Comparison of ENCODE assay signal across 7 cellular contexts in genomic region chr18:57802166-57802868, GRCh38. TPM values are rescaled to one million over a fixed set of nuclear protein-coding genes. Genes with fewer than 3 reads are reported as not detected.
DNase-seq lines count a peak whose midpoint lies in the region; ATAC-seq, FAIRE-seq and TF ChIP-seq lines count a peak whose summit lies in the region.

No MANE protein-coding gene starts in this region.

- no peak overlapping the region for H3K56ac ChIP-seq in H1 (replicated peaks; ENCODE audit: insufficient read length, low read depth, low read length)

- H4K91ac ChIP-seq in H1 (replicated peaks; ENCODE audit: insufficient read length, low read length): no peak overlapping the region

- TF ChIP-seq CTCF in MM.1S (IDR thresholded peaks at IDR 0.05; ENCODE audit: low read length) (no peak), H1 (IDR thresholded peaks at IDR 0.05; ENCODE audit: control extremely low read depth in 1 of 3, insufficient read depth in 1 of 3, low read depth in 1 of 3, low read length in 3 of 3) (no peak), neural cell (IDR thresholded peaks at IDR 0.05; ENCODE audit: poor library complexity, severe bottlenecking) (no peak)

- H3K4me3 ChIP-seq in MM.1S (ENCODE audit: low read length) (peak overlapping the region; percentile 53), H1 (ENCODE audit: extremely low read depth in 1 of 4, insufficient read depth in 2 of 4, low read depth in 3 of 4, low read length in 4 of 4) (peak overlapping the region; percentile 62 to 78 (median 70)), neural cell (ENCODE audit: low read length) (peak overlapping the region; percentile 75)

- DNase-seq in MM.1S (no peak), H1 (ENCODE audit: low read depth in 1 of 2, low spot score in 2 of 2) (peak in 1 of 2 experiments; percentile 73), posterior vena cava (ENCODE audit: low spot score) (no peak), superior temporal gyrus (ENCODE audit: extremely low spot score) (no peak)

- no peak overlapping the region for H4K8ac ChIP-seq in H1 (ENCODE audit: extremely low read depth, insufficient read depth, low read length)

- no peak overlapping the region for H3K14ac ChIP-seq in H1 (ENCODE audit: insufficient read length)

- H3F3A ChIP-seq in MM.1S (ENCODE audit: insufficient read depth, low read length) (no peaks in the 10 kb centered on the region), neural cell (ENCODE audit: insufficient read depth, low read length, poor library complexity, severe bottlenecking) (no peaks in the 10 kb centered on the region)

- TF ChIP-seq POLR2A in H1 (IDR thresholded peaks at IDR 0.05; ENCODE audit: control extremely low read depth in 1 of 2, low read depth in 2 of 2, low read length in 2 of 2): no peak

- H3K36me3 ChIP-seq in MM.1S (replicated peaks; ENCODE audit: insufficient read depth, low read length): no peaks in the 10 kb centered on the region
- no peaks in the 10 kb centered on the region for H3K36me3 ChIP-seq in H1 (ENCODE audit: control insufficient read depth in 2 of 4, insufficient read depth in 4 of 4, low read length in 3 of 4)
- no peaks in the 10 kb centered on the region for H3K36me3 ChIP-seq in neural cell (ENCODE audit: insufficient read depth, low read length)

- H3K79me2 ChIP-seq in MM.1S (ENCODE audit: low read length) (no peaks in the 10 kb centered on the region), H1 (ENCODE audit: control insufficient read depth in 1 of 2, insufficient read depth in 2 of 2, low read length in 2 of 2) (no peaks in the 10 kb centered on the region), neural cell (replicated peaks; ENCODE audit: insufficient read depth, low read length) (no peaks in the 10 kb centered on the region)

- no peak overlapping the region for H2AK5ac ChIP-seq in H1 (ENCODE audit: low read depth, low read length)

- no peak overlapping the region for H2BK5ac ChIP-seq in H1 (ENCODE audit: low read depth, low read length)

- ATAC-seq in GM19438 (IDR thresholded peaks at IDR 0.05; ENCODE audit: low read depth, unreplicated experiment) (peak; percentile 12), GM21528 (IDR thresholded peaks at IDR 0.05; ENCODE audit: low FRiP score, unreplicated experiment) (no peak)

- H2AFZ ChIP-seq in MM.1S (ENCODE audit: low read length): peak overlapping the region; percentile 51; the same call in 1 of the 2 replicates
- peak overlapping the region; percentile 61 for H2AFZ ChIP-seq in H1 (ENCODE audit: low read length)
- H2AFZ ChIP-seq in neural cell (ENCODE audit: low read depth, low read length): no peak overlapping the region

- intact Hi-C loops in posterior vena cava (cut with DNase I): loop anchor here in 1 of 2 donors (10.0 kb wide), 1 partner anchor 118 kb away; no protein-coding TSS in a partner anchor

- H4K20me1 ChIP-seq in MM.1S (ENCODE audit: insufficient read depth, low read length) (no peaks in the 10 kb centered on the region), H1 (replicated peaks in 1 of 2; ENCODE audit: control insufficient read depth in 1 of 2, insufficient read depth in 2 of 2, low read length in 2 of 2) (no peaks in the 10 kb centered on the region), neural cell (ENCODE audit: insufficient read depth) (no peaks in the 10 kb centered on the region)

- no peaks in the 10 kb centered on the region for H3K9me2 ChIP-seq in MM.1S (replicated peaks; ENCODE audit: insufficient read depth, low read length)
- H3K9me2 ChIP-seq in neural cell (ENCODE audit: insufficient read depth, low read length): no peaks in the 10 kb centered on the region

- H4K5ac ChIP-seq in H1 (ENCODE audit: insufficient read length, low read depth, low read length): no peak overlapping the region

- H3K9me3 ChIP-seq in MM.1S (replicated peaks; ENCODE audit: insufficient read depth, low read length) (no peaks in the 10 kb centered on the region), H1 (ENCODE audit: insufficient read depth in 2 of 2, low read depth in 1 of 2, low read length in 1 of 2) (no peaks in the 10 kb centered on the region), neural cell (ENCODE audit: low read length) (no peaks in the 10 kb centered on the region)

- H3K18ac ChIP-seq in H1 (ENCODE audit: extremely low read depth, low read length): no peak overlapping the region

- H2BK20ac ChIP-seq in H1 (ENCODE audit: low read length): no peak overlapping the region

- H3K23me2 ChIP-seq in H1 (ENCODE audit: low read depth, low read length): peaks cover 22% of the 10 kb centered on the region

- FAIRE-seq in H1 (lab: Jason Lieb, UNC): no peak

- H3K4me2 ChIP-seq in MM.1S (ENCODE audit: low read depth, low read length): peak overlapping the region; percentile 90
- H3K4me2 ChIP-seq in H1 (ENCODE audit: insufficient read depth in 1 of 2, low read depth in 2 of 2, low read length in 2 of 2): peak overlapping the region; percentile 90
- H3K4me2 ChIP-seq in neural cell (ENCODE audit: low read length): peak overlapping the region; percentile 82

- no peaks in the 10 kb centered on the region for H3K79me1 ChIP-seq in H1 (ENCODE audit: low read depth, low read length)

- 2% methylated on average over 42 of the region's 48 CpGs; no CpG with 5 or more reads in 1 of the 2 experiments for WGBS in H1 (ENCODE audit: extremely low coverage in 1 of 2, insufficient coverage in 1 of 2, insufficient read length in 1 of 2, insufficient replicate concordance in 2 of 2, low coverage in 1 of 2, low lambda C conversion rate in 2 of 2, missing lambda C conversion rate in 1 of 2), 2 experiments

- CTCF ChIA-PET in H1 (lab: Charles Lee; ENCODE audit: partially characterized antibody): no interaction called here

- H3K27ac ChIP-seq in MM.1S (ENCODE audit: low read length): no peak overlapping the region
- H3K27ac ChIP-seq in H1 (ENCODE audit: low read depth, low read length): no peak overlapping the region
- no peak overlapping the region for H3K27ac ChIP-seq in neural cell (ENCODE audit: low read length)

- H3K4me1 ChIP-seq in MM.1S (ENCODE audit: low read length) (no peaks in the 10 kb centered on the region), H1 (replicated peaks in 1 of 4; ENCODE audit: control insufficient read depth in 3 of 4, insufficient read depth in 4 of 4, low read length in 3 of 4) (peaks cover 2 to 12% (median 6%) of the 10 kb centered on the region in 4 experiments; a peak in 6 of 7 replicates)

- H3K23ac ChIP-seq in H1 (ENCODE audit: insufficient read length): no peak overlapping the region

- no peak overlapping the region for H2BK15ac ChIP-seq in H1 (ENCODE audit: low read length)

- no peak overlapping the region for H3K4ac ChIP-seq in H1 (replicated peaks; ENCODE audit: insufficient read length, low read depth, low read length)

- no peak overlapping the region for H3K9ac ChIP-seq in MM.1S (ENCODE audit: low read length)
- peak overlapping the region in 1 of 4 experiments; percentile 60; a peak in 2 of 7 replicates for H3K9ac ChIP-seq in H1 (replicated peaks in 1 of 4; ENCODE audit: extremely low read depth in 1 of 4, low read depth in 3 of 4, low read length in 3 of 4)
- peak overlapping the region; percentile 26 for H3K9ac ChIP-seq in neural cell (ENCODE audit: low read length)

- H3K27me3 ChIP-seq in MM.1S (replicated peaks; ENCODE audit: insufficient read depth, low read length): peaks cover 26% of the 10 kb centered on the region
- peaks cover 11 to 48% (median 35%) of the 10 kb centered on the region in 4 experiments for H3K27me3 ChIP-seq in H1 (replicated peaks in 1 of 4; ENCODE audit: control insufficient read depth in 3 of 4, extremely low read depth in 1 of 4, insufficient read depth in 3 of 4, low read length in 3 of 4)
- peaks cover 63% of the 10 kb centered on the region for H3K27me3 ChIP-seq in neural cell (ENCODE audit: insufficient read depth, low read depth, low read length)

- POLR2A ChIA-PET in H1 (lab: Charles Lee; ENCODE audit: partially characterized antibody): interaction anchor here (1.2 kb wide), 1 partner anchor 14 kb away, joined by 3 read pairs; no protein-coding TSS in a partner anchor

- no peak overlapping the region for H2BK120ac ChIP-seq in H1 (replicated peaks; ENCODE audit: low read depth, low read length)

- TF ChIP-seq EP300 in H1 (IDR thresholded peaks at IDR 0.05; ENCODE audit: borderline replicate concordance in 1 of 2, low read depth in 2 of 2, low read length in 2 of 2) (no peak), neural cell (conservative IDR thresholded peaks at IDR 0.05; ENCODE audit: poor library complexity, severe bottlenecking) (no peak)

- TF ChIP-seq RAD21 in H1 (IDR thresholded peaks at IDR 0.05 in 1 of 2, conservative IDR thresholded peaks at IDR 0.05 in 1 of 2; ENCODE audit: low read depth in 2 of 2, low read length in 2 of 2) (no peak), neural cell (conservative IDR thresholded peaks at IDR 0.05) (no peak)

- no peak overlapping the region for H2BK12ac ChIP-seq in H1 (ENCODE audit: low read depth, low read length)

TF ChIP-seq in H1, 55 proteins besides CTCF, POLR2A, EP300 and RAD21 (continues in another document):
- TF ChIP-seq HDAC2 (IDR thresholded peaks at IDR 0.05; ENCODE audit: borderline replicate concordance in 1 of 2, low read depth in 2 of 2, low read length in 2 of 2) (peak in 1 of 2 experiments; percentile 42; a peak in 1 of 4 replicates), RNF2 (IDR thresholded peaks at IDR 0.05; ENCODE audit: borderline replicate concordance, low read depth, low read length, missing control alignments, poor library complexity, severe bottlenecking) (peak; percentile 20), EZH2 (IDR thresholded peaks at IDR 0.05; ENCODE audit: low read depth, low read length, severe bottlenecking) (peak; percentile 50), CHD2 (IDR thresholded peaks at IDR 0.05; ENCODE audit: low read length) (no peak)

TF ChIP-seq in neural cell, 6 proteins besides CTCF, POLR2A, EP300 and RAD21 (continues in another document):
- no peak for TF ChIP-seq POLR2AphosphoS5 (IDR thresholded peaks at IDR 0.05)

RNA-seq across cellular contexts. Expression of gene ATP8B1, which starts 0.8 kb away (rescaled TPM):
- 3.1 and 4.6 TPM in 2 replicates for total RNA-seq in H1 (2021; fragmentation: NEBNext Ultra II Directional; extraction: Animal tissue kit (Norgen Biotek cat#: 25700))
- polyA plus RNA-seq in H1 (2011; rRNA removed) (1.1 TPM in 2 replicates), neural cell (not detected in 2 replicates)
- 1.2 TPM for polyA plus RNA-seq in H1 (2011; cell fraction: cytosol; rRNA removed)
- 0.98 TPM for polyA plus RNA-seq in H1 (2011; cell fraction: nucleus; rRNA removed)
- 1.2 to 2.2 TPM (median 1.6 TPM) in 4 replicates for polyA plus RNA-seq in H1 (2012, experiment 1 of 2)
- polyA plus RNA-seq in H1 (2012, experiment 2 of 2): 0.33 TPM
- polyA plus RNA-seq in H1 (2013, experiment 1 of 2): 2.4 TPM
- 3.0 TPM for polyA plus RNA-seq in H1 (2013, experiment 2 of 2)
- 4.9 and 7.4 TPM in 2 replicates for polyA minus RNA-seq in H1 (2011; rRNA and poly(A)+ RNA removed)
- polyA minus RNA-seq in H1 (2011; cell fraction: cytosol; rRNA and poly(A)+ RNA removed): 1.9 TPM
- polyA minus RNA-seq in H1 (2011; cell fraction: nucleus; rRNA and poly(A)+ RNA removed): 2.3 TPM
- not detected in 2 replicates for polyA minus RNA-seq in neural cell
- total RNA-seq in posterior vena cava: 10 to 100 TPM; 27.7 to 47.3 TPM
